Comparison of ENCODE assay signal across 1 cellular context in the genomic region with DNA sequence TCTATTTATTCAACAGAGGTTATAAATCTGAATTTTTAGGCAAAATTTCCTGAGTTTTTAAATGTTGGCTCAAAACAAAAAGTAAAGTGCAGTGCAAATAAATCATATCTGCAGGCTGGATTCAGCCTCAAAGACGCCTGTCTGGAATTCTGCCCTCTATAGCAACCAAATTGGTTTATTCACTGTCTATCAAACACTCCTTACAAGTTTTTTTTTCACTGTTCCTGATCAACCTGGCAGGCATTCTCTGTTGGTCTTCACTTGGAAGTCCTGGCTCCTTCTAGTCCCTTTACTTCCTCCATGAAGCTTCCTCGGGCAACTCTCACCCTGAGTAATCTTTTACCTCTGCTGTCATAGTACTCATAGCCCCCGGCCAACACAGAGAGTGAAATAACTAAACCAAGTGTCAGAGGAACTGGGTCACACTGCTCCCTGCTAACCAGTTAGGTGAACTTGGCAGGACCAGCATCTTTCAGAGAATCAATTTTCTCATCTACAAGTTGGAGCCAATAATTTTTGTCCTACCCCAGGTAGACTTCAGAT.
TF ChIP-seq lines count a peak whose summit lies in the region.

No MANE protein-coding gene starts in this region.

TF ChIP-seq in K562, 482 proteins besides CTCF, POLR2A, EP300 and RAD21:
- TF ChIP-seq ZNF311 (CRISPR knock-in tag; IDR thresholded peaks at IDR 0.05) (no peak), HNRNPLL (IDR thresholded peaks at IDR 0.05; ENCODE audit: low read depth, low read length, poor library complexity, severe bottlenecking) (no peak), HLTF (IDR thresholded peaks at IDR 0.05) (no peak), ATF1 (CRISPR knock-in tag; IDR thresholded peaks at IDR 0.05) (no peak), ATF1 (tag; IDR thresholded peaks at IDR 0.05) (no peak), ELF2 (CRISPR knock-in tag; IDR thresholded peaks at IDR 0.05) (no peak)
- TF ChIP-seq, protein P1, sequence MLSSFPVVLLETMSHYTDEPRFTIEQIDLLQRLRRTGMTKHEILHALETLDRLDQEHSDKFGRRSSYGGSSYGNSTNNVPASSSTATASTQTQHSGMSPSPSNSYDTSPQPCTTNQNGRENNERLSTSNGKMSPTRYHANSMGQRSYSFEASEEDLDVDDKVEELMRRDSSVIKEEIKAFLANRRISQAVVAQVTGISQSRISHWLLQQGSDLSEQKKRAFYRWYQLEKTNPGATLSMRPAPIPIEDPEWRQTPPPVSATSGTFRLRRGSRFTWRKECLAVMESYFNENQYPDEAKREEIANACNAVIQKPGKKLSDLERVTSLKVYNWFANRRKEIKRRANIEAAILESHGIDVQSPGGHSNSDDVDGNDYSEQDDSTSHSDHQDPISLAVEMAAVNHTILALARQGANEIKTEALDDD (IDR thresholded peaks at IDR 0.05) = 0 out of 2 replicates have a peak, but pooled peaks have one; percentile 40
TF ChIP-seq in K562: peak in this region for 1.
